23 cellular contexts compared by ENCODE assay signal in genomic region chr7:33790746-33791145, GRCh38.
DNase-seq lines count a peak whose midpoint lies in the region; ATAC-seq and TF ChIP-seq lines count a peak whose summit lies in the region.
"Had no signal": no experiment of that assay in that cellular context is flagged by ENCODE, and none has a peak within 500 bp of the region (broad histone marks: within the 10 kb centered on the region; RNA-seq: fewer than 3 reads in every experiment).

No MANE protein-coding gene starts in this region.

- H3K9me3 ChIP-seq in iPS-20b (ENCODE audit: insufficient read depth, low read depth, low read length): no peaks in the 10 kb centered on the region

- H3K4me3 Mint-ChIP-seq in nephron progenitor cell: no peak overlapping the region
- H3K4me3 Mint-ChIP-seq in stimulated activated effector memory CD8-positive, alpha-beta T cell treated with anti-CD3 and anti-CD28 coated beads, Interleukin-12 subunit alpha, Interleukin-12 subunit beta, amount 100 ng/mL, for 72 hours: no peak overlapping the region
- H3K4me3 Mint-ChIP-seq: B cell; CD4-positive, CD25-positive, alpha-beta regulatory T cell had no signal

- peaks cover 3% of the 10 kb centered on the region for H3K27me3 Mint-ChIP-seq in nephron progenitor cell (ENCODE audit: low read depth, poor library complexity)
- H3K27me3 Mint-ChIP-seq: CD4-positive, CD25-positive, alpha-beta regulatory T cell had no signal

- peaks cover 47% of the 10 kb centered on the region for H3K4me1 Mint-ChIP-seq in nephron progenitor cell
- H3K4me1 Mint-ChIP-seq in stimulated activated effector memory CD8-positive, alpha-beta T cell treated with anti-CD3 and anti-CD28 coated beads, Interleukin-12 subunit alpha, Interleukin-12 subunit beta, amount 100 ng/mL, for 72 hours: no peaks in the 10 kb centered on the region
- H3K4me1 Mint-ChIP-seq: B cell; CD4-positive, CD25-positive, alpha-beta regulatory T cell had no signal

- no peaks in the 10 kb centered on the region for H3K27me3 ChIP-seq in iPS-20b (ENCODE audit: insufficient read depth, low read length)

- H3K4me1 ChIP-seq in iPS-20b (ENCODE audit: insufficient read depth, low read length): peaks cover 15% of the 10 kb centered on the region

- 0 out of 2 replicates have a peak overlapping the region, but pooled peaks have one; percentile 26 for H3K4me3 ChIP-seq in iPS-20b (ENCODE audit: low read length)

- H3K27ac Mint-ChIP-seq in nephron progenitor cell: peak overlapping the region; percentile 49
- no peak overlapping the region for H3K27ac Mint-ChIP-seq in stimulated activated effector memory CD8-positive, alpha-beta T cell treated with anti-CD3 and anti-CD28 coated beads, Interleukin-12 subunit alpha, Interleukin-12 subunit beta, amount 100 ng/mL, for 72 hours
- H3K27ac Mint-ChIP-seq: B cell; CD4-positive, CD25-positive, alpha-beta regulatory T cell had no signal

- peaks cover 7% of the 10 kb centered on the region for H3K9me3 Mint-ChIP-seq in nephron progenitor cell
- no peaks in the 10 kb centered on the region for H3K9me3 Mint-ChIP-seq in stimulated activated effector memory CD8-positive, alpha-beta T cell treated with anti-CD3 and anti-CD28 coated beads, Interleukin-12 subunit alpha, Interleukin-12 subunit beta, amount 100 ng/mL, for 72 hours

- TF ChIP-seq CTCF in nephron progenitor cell (IDR thresholded peaks at IDR 0.05): no peak

- no peak for TF ChIP-seq POLR2A in erythroblast (IDR thresholded peaks at IDR 0.05; ENCODE audit: low read length)

- no peak for ATAC-seq in stimulated activated effector memory CD8-positive, alpha-beta T cell treated with anti-CD3 and anti-CD28 coated beads, Interleukin-12 subunit alpha, Interleukin-12 subunit beta, amount 100 ng/mL, for 72 hours
- ATAC-seq in GM21786 (IDR thresholded peaks at IDR 0.05; ENCODE audit: unreplicated experiment) (no peak), GM21447 (IDR thresholded peaks at IDR 0.05; ENCODE audit: unreplicated experiment) (no peak)

- no peaks in the 10 kb centered on the region for H3K36me3 ChIP-seq in iPS-20b (ENCODE audit: insufficient read depth, low read depth, low read length)

- H3K36me3 Mint-ChIP-seq in nephron progenitor cell (ENCODE audit: low read depth): peaks cover 9% of the 10 kb centered on the region
- no peaks in the 10 kb centered on the region for H3K36me3 Mint-ChIP-seq in stimulated activated effector memory CD8-positive, alpha-beta T cell treated with anti-CD3 and anti-CD28 coated beads, Interleukin-12 subunit alpha, Interleukin-12 subunit beta, amount 100 ng/mL, for 72 hours
- H3K36me3 Mint-ChIP-seq: CD4-positive, CD25-positive, alpha-beta regulatory T cell had no signal

- DNase-seq in ELF-1 (ENCODE audit: low read depth, low spot score) (peak; percentile 31), SK-N-DZ (ENCODE audit: low spot score) (peak; percentile 76), nephron progenitor cell (no peak), erythroblast (lab: John Stamatoyannopoulos, UW) (no peak)
- no peak for DNase-seq in stimulated activated effector memory CD8-positive, alpha-beta T cell treated with anti-CD3 and anti-CD28 coated beads, Interleukin-12 subunit alpha, Interleukin-12 subunit beta, amount 100 ng/mL, for 72 hours (ENCODE audit: low spot score in 2 of 2)
- DNase-seq: 8988T; CD4-positive, CD25-positive, alpha-beta regulatory T cell; COR-L47; DMS 273 treated with DMSO at 0.1 percent for 48 hours; DND-41; IMR-90; Karpas-422; NCI-H1417 treated with DMSO at 0.1 percent for 48 hours; NCI-H1930; NCI-H226; NCI-H524; NCI-H82; SIG-M5 had no signal

- no peak overlapping the region for H3K27ac ChIP-seq in iPS-20b (ENCODE audit: low read length)
- H3K27ac ChIP-seq: RWPE1 had no signal

- H3K9ac ChIP-seq in iPS-20b (ENCODE audit: low read depth, low read length): no peak overlapping the region

Comparison
In these comparisons a context has a peak if more than half of its experiments do, and no peak if none do; other contexts are left out.
1. DNase-seq: peak in ELF-1 (single experiment) and SK-N-DZ (single experiment); none in nephron progenitor cell (single experiment), stimulated activated effector memory CD8-positive, alpha-beta T cell treated with anti-CD3 and anti-CD28 coated beads, Interleukin-12 subunit alpha, Interleukin-12 subunit beta, amount 100 ng/mL, for 72 hours (0 of 2) and erythroblast (0 of 2).